ENCODE assay signal across 12 cellular contexts in genomic region chr17:75910699-75911098, GRCh38. TPM values are rescaled to one million over a fixed set of nuclear protein-coding genes. Genes with fewer than 3 reads are reported as not detected.
DNase-seq lines count a peak whose midpoint lies in the region; ATAC-seq and TF ChIP-seq lines count a peak whose summit lies in the region.
"Had no signal": no experiment of that assay in that cellular context is flagged by ENCODE, and none has a peak within 500 bp of the region (broad histone marks: within the 10 kb centered on the region; RNA-seq: fewer than 3 reads in every experiment).

No MANE protein-coding gene starts in this region.

- ATAC-seq in GM18520 (IDR thresholded peaks at IDR 0.05; ENCODE audit: unreplicated experiment) (no peak), psoas muscle (no peak)
- ATAC-seq: activated CD4-positive, alpha-beta T cell treated with anti-CD3 and anti-CD28 coated beads for 36 hours; effector memory CD8-positive, alpha-beta T cell; left lobe of liver had no signal

- H2AFZ ChIP-seq in Loucy (ENCODE audit: low read length) (no peak overlapping the region), PC-9 (no peak overlapping the region)

- no peaks in the 10 kb centered on the region for H3K9me2 ChIP-seq in Loucy (replicated peaks; ENCODE audit: low read depth, low read length)
- no peaks in the 10 kb centered on the region for H3K9me2 ChIP-seq in PC-9 (ENCODE audit: insufficient read depth)

- no TSS peak for BruUV-seq in PC-9 (replicated peaks; lab: Mats Ljungman, UMichigan)

- H3K79me2 ChIP-seq in Loucy (ENCODE audit: insufficient read depth, low read length) (no peaks in the 10 kb centered on the region), PC-9 (ENCODE audit: low read depth) (no peaks in the 10 kb centered on the region)

- CTCF ChIA-PET in PC-9 (lab: Charles Lee) = interaction anchor here (0.5 kb wide), 1 partner anchor 389 kb away, joined by 5 read pairs; no protein-coding TSS in a partner anchor

- H3K4me3 Mint-ChIP-seq in endodermal cell = no peak overlapping the region
- H3K4me3 Mint-ChIP-seq: activated CD4-positive, alpha-beta T cell treated with anti-CD3 and anti-CD28 coated beads for 36 hours; effector memory CD8-positive, alpha-beta T cell; nephron had no signal

- no peaks in the 10 kb centered on the region for H3K27me3 Mint-ChIP-seq in endodermal cell (ENCODE audit: insufficient read depth)
- H3K27me3 Mint-ChIP-seq: activated CD4-positive, alpha-beta T cell treated with anti-CD3 and anti-CD28 coated beads for 36 hours; effector memory CD8-positive, alpha-beta T cell had no signal

- peak overlapping the region; percentile 49 for H3K4me3 ChIP-seq in Loucy (ENCODE audit: low read length, poor library complexity, severe bottlenecking)
- no peak overlapping the region for H3K4me3 ChIP-seq in endodermal cell (ENCODE audit: low read length)
- H3K4me3 ChIP-seq in thyroid gland (replicated peaks in 1 of 3) = no peak overlapping the region
- no peak overlapping the region for H3K4me3 ChIP-seq in psoas muscle
- H3K4me3 ChIP-seq in PC-9 = no peak overlapping the region
- H3K4me3 ChIP-seq: skin epidermis had no signal

- H4K20me1 ChIP-seq in Loucy (ENCODE audit: insufficient read depth, low read length, poor library complexity, severe bottlenecking) (no peaks in the 10 kb centered on the region), PC-9 (ENCODE audit: insufficient read depth) (no peaks in the 10 kb centered on the region)

- intact Hi-C loops in thyroid gland (cut with DNase I) (no loop called here), psoas muscle (cut with DNase I) (loop anchor here in 1 of 2 donors (10.0 kb wide), 1 partner anchor 384 kb away; no protein-coding TSS in a partner anchor), PC-9 (cut with micrococcal nuclease; ENCODE audit: unreplicated experiment) (no loop called here)

- peaks cover 12% of the 10 kb centered on the region for H3K36me3 Mint-ChIP-seq in endodermal cell (ENCODE audit: low read depth)

- DNase-seq in NCI-H345 treated with DMSO at 0.1 percent for 48 hours (lab: John Stamatoyannopoulos, UW; ENCODE audit: unreplicated experiment) = peak; percentile 33
- DNase-seq in endodermal cell = peak; percentile 91
- DNase-seq in thyroid gland = peak; percentile 68 to 71
- DNase-seq in psoas muscle = no peak
- DNase-seq in PC-9 = no peak
- DNase-seq: activated CD4-positive, alpha-beta T cell treated with anti-CD3 and anti-CD28 coated beads for 36 hours; effector memory CD8-positive, alpha-beta T cell had no signal

- H3K27ac Mint-ChIP-seq in endodermal cell = peak overlapping the region; percentile 89
- H3K27ac Mint-ChIP-seq: activated CD4-positive, alpha-beta T cell treated with anti-CD3 and anti-CD28 coated beads for 36 hours; effector memory CD8-positive, alpha-beta T cell had no signal

- H3K27ac ChIP-seq in endodermal cell (ENCODE audit: low read depth, low read length) = no peak overlapping the region
- H3K27ac ChIP-seq in thyroid gland = peak overlapping the region; percentile 67 to 87 (median 79)
- no peak overlapping the region for H3K27ac ChIP-seq in psoas muscle
- H3K27ac ChIP-seq in PC-9 = no peak overlapping the region

- WGBS in endodermal cell (ENCODE audit: insufficient coverage in 1 of 2, insufficient read length in 1 of 2), 2 experiments = 50 to 62% methylated on average over 5 to 6 of the region's 6 CpGs
- 53 to 65% methylated on average over 3 to 6 of the region's 6 CpGs for WGBS in thyroid gland, 2 donors
- WGBS in psoas muscle, 3 donors = 82 to 87% (median 83%) methylated on average over 6 of the region's 6 CpGs

- H3K9me3 Mint-ChIP-seq in endodermal cell = no peaks in the 10 kb centered on the region
- H3K9me3 Mint-ChIP-seq: effector memory CD8-positive, alpha-beta T cell; nephron had no signal

- no peak for TF ChIP-seq POLR2A in thyroid gland (IDR thresholded peaks at IDR 0.05)

- peak overlapping the region; percentile 68 for H3K4me2 ChIP-seq in Loucy (ENCODE audit: low read depth, low read length, poor library complexity, severe bottlenecking)
- no peak overlapping the region for H3K4me2 ChIP-seq in PC-9

- no peaks in the 10 kb centered on the region for H3K9me3 ChIP-seq in Loucy (ENCODE audit: insufficient read depth, low read depth, low read length)
- no peaks in the 10 kb centered on the region for H3K9me3 ChIP-seq in endodermal cell (ENCODE audit: control insufficient read depth, low read length)
- H3K9me3 ChIP-seq in thyroid gland = no peaks in the 10 kb centered on the region
- H3K9me3 ChIP-seq in psoas muscle = no peaks in the 10 kb centered on the region
- H3K9me3 ChIP-seq in PC-9 (ENCODE audit: insufficient read depth, low read depth) = no peaks in the 10 kb centered on the region

- POLR2A ChIA-PET in PC-9 (lab: Charles Lee; ENCODE audit: unreplicated experiment) = no interaction called here

- H3K4me1 ChIP-seq in Loucy (ENCODE audit: insufficient read depth, low read length, poor library complexity, severe bottlenecking) (peaks cover 30% of the 10 kb centered on the region), endodermal cell (ENCODE audit: control insufficient read depth, insufficient read depth, low read length) (peaks cover 7% of the 10 kb centered on the region), thyroid gland (peaks cover 26 to 39% of the 10 kb centered on the region in 2 donors), psoas muscle (no peaks in the 10 kb centered on the region), PC-9 (replicated peaks; ENCODE audit: insufficient read depth) (no peaks in the 10 kb centered on the region)

- TF ChIP-seq CTCF in Loucy (conservative IDR thresholded peaks at IDR 0.05; ENCODE audit: low read length) (no peak), endodermal cell (conservative IDR thresholded peaks at IDR 0.05) (no peak), thyroid gland (IDR thresholded peaks at IDR 0.05) (no peak), psoas muscle (IDR thresholded peaks at IDR 0.05) (no peak), PC-9 (conservative IDR thresholded peaks at IDR 0.05) (no peak)

- no peaks in the 10 kb centered on the region for H3K27me3 ChIP-seq in Loucy (ENCODE audit: insufficient read depth, low read length, poor library complexity, severe bottlenecking)
- H3K27me3 ChIP-seq in endodermal cell (ENCODE audit: control insufficient read depth, insufficient read depth, low read length, poor library complexity, severe bottlenecking) = no peaks in the 10 kb centered on the region
- no peaks in the 10 kb centered on the region for H3K27me3 ChIP-seq in thyroid gland
- no peaks in the 10 kb centered on the region for H3K27me3 ChIP-seq in psoas muscle (ENCODE audit: insufficient read depth in 3 of 3, low read length in 2 of 3)
- H3K27me3 ChIP-seq in PC-9 (ENCODE audit: insufficient read depth, low read depth) = no peaks in the 10 kb centered on the region

- H3K36me3 ChIP-seq in Loucy (ENCODE audit: insufficient read depth, low read length) (no peaks in the 10 kb centered on the region), endodermal cell (ENCODE audit: control insufficient read depth, insufficient read depth, low read length) (peaks cover 10% of the 10 kb centered on the region), thyroid gland (peaks cover 8 to 13% of the 10 kb centered on the region in 2 donors), psoas muscle (ENCODE audit: insufficient read depth in 1 of 2, low read depth in 1 of 2) (peaks cover 0 to 9% of the 10 kb centered on the region in 2 donors), PC-9 (ENCODE audit: low read depth) (no peaks in the 10 kb centered on the region)

- no peaks in the 10 kb centered on the region for H3K4me1 Mint-ChIP-seq in endodermal cell
- H3K4me1 Mint-ChIP-seq: nephron had no signal

- H3K9ac ChIP-seq in Loucy (ENCODE audit: low read depth, low read length, poor library complexity, severe bottlenecking) = peak overlapping the region; percentile 65
- H3K9ac ChIP-seq in endodermal cell (ENCODE audit: extremely low read depth, low read length, poor library complexity, severe bottlenecking) = peak overlapping the region; percentile 47

- H3F3A ChIP-seq in Loucy (ENCODE audit: low read depth) (no peaks in the 10 kb centered on the region), PC-9 (ENCODE audit: insufficient read depth, low read depth) (peaks cover 17% of the 10 kb centered on the region)

RNA-seq across cellular contexts. Expression of gene MRPL38, which starts 6.0 kb away (rescaled TPM):
- 100 to 1,000 TPM; 103 to 118 TPM for total RNA-seq in endodermal cell
- polyA plus RNA-seq in endodermal cell (2013, experiment 1 of 2) = 67.6 TPM
- polyA plus RNA-seq in endodermal cell (2013, experiment 2 of 2) = 60.8 TPM
- total RNA-seq in thyroid gland = 10 to 100 TPM; 34.8 to 60.6 (median 50.3) TPM
- total RNA-seq in psoas muscle = 100 to 1,000 TPM; 107 to 168 (median 125) TPM
- 100 to 1,000 TPM; 104 to 115 (median 107) TPM for polyA plus RNA-seq in psoas muscle
- 127 and 136 TPM in 2 replicates for total RNA-seq in PC-9 (2021)

RNA-seq across cellular contexts. Expression of gene TRIM65, which starts 13.9 kb away (rescaled TPM):
- total RNA-seq in endodermal cell = 10 to 100 TPM; 27.4 to 35.3 TPM
- polyA plus RNA-seq in endodermal cell (2013, experiment 1 of 2) = 21.3 TPM
- 20.3 TPM for polyA plus RNA-seq in endodermal cell (2013, experiment 2 of 2)
- total RNA-seq in thyroid gland = 10 to 100 TPM; 23.0 to 39.4 (median 31.8) TPM
- 10 to 100 TPM in 2 of 4 donors, 1 to 10 TPM in 2; 9.2 to 10.3 (median 9.7) TPM for total RNA-seq in psoas muscle
- 10 to 100 TPM in 1 of 3 donors, 1 to 10 TPM in 2; 9.0 to 14.8 (median 9.0) TPM for polyA plus RNA-seq in psoas muscle
- 21.1 and 27.1 TPM in 2 replicates for total RNA-seq in PC-9 (2021)

RNA-seq across cellular contexts. Expression of gene FBF1, which starts 30.1 kb away (rescaled TPM):
- 10 to 100 TPM; 25.9 to 39.1 TPM for total RNA-seq in endodermal cell
- 16.8 TPM for polyA plus RNA-seq in endodermal cell (2013, experiment 1 of 2)
- 13.0 TPM for polyA plus RNA-seq in endodermal cell (2013, experiment 2 of 2)
- 10 to 100 TPM; 41.7 to 49.7 (median 43.4) TPM for total RNA-seq in thyroid gland
- total RNA-seq in psoas muscle = 1 to 10 TPM; 1.8 to 5.9 (median 3.7) TPM
- polyA plus RNA-seq in psoas muscle = 10 to 100 TPM in 1 of 3 donors, 1 to 10 TPM in 2; 1.8 to 10.4 (median 3.1) TPM
- 22.5 and 28.7 TPM in 2 replicates for total RNA-seq in PC-9 (2021)

RNA-seq across cellular contexts. Expression of gene TRIM47, which starts 32.3 kb away (rescaled TPM):
- total RNA-seq in endodermal cell (1 to 10 TPM; 1.6 to 2.7 TPM), thyroid gland (10 to 100 TPM; 14.7 to 27.8 (median 19.7) TPM), psoas muscle (10 to 100 TPM in 3 of 4 donors, 1 to 10 TPM in 1; 8.9 to 16.0 (median 10.9) TPM), PC-9 (2021) (46.1 and 48.3 TPM in 2 replicates)
- polyA plus RNA-seq in endodermal cell (2013, experiment 1 of 2) = 1.4 TPM
- polyA plus RNA-seq in endodermal cell (2013, experiment 2 of 2) = 0.62 TPM
- polyA plus RNA-seq in psoas muscle = 10 to 100 TPM in 2 of 3 donors, 1 to 10 TPM in 1; 8.4 to 17.1 (median 10.9) TPM

RNA-seq across cellular contexts. Expression of gene WBP2, which starts 55.6 kb away (rescaled TPM):
- total RNA-seq in endodermal cell (10 to 100 TPM; 74.3 to 82.7 TPM), thyroid gland (10 to 100 TPM; 41.8 to 64.5 (median 53.5) TPM), psoas muscle (100 to 1,000 TPM; 109 to 278 (median 164) TPM), PC-9 (2021) (114 and 159 TPM in 2 replicates)
- 89.2 TPM for polyA plus RNA-seq in endodermal cell (2013, experiment 1 of 2)
- polyA plus RNA-seq in endodermal cell (2013, experiment 2 of 2) = 87.4 TPM
- 100 to 1,000 TPM; 115 to 174 (median 149) TPM for polyA plus RNA-seq in psoas muscle

Comparison
In these comparisons a context has a peak if more than half of its experiments do, and no peak if none do; other contexts are left out.
1. DNase-seq: peak in NCI-H345 treated with DMSO at 0.1 percent for 48 hours (single experiment), endodermal cell (single experiment) and thyroid gland (2 of 2); none in psoas muscle (0 of 2) and PC-9 (0 of 2).
2. H3K27ac ChIP-seq: peak in thyroid gland (3 of 3); none in endodermal cell (single experiment), psoas muscle (single experiment) and PC-9 (single experiment).